In genomic region chr2:237102428-237102827, GRCh38 we compare ENCODE assay signal across 20 cellular contexts. TPM values are rescaled to one million over a fixed set of nuclear protein-coding genes. Genes with fewer than 3 reads are reported as not detected.
DNase-seq lines count a peak whose midpoint lies in the region; ATAC-seq and TF ChIP-seq lines count a peak whose summit lies in the region.
"Had no signal": no experiment of that assay in that cellular context is flagged by ENCODE, and none has a peak within 500 bp of the region (broad histone marks: within the 10 kb centered on the region; RNA-seq: fewer than 3 reads in every experiment).

No MANE protein-coding gene starts in this region.

- H3K4me2 ChIP-seq in neural progenitor cell: peak overlapping the region; percentile 69
- H3K4me2 ChIP-seq: BLaER1 had no signal

- no peaks in the 10 kb centered on the region for H4K20me1 ChIP-seq in neural progenitor cell (ENCODE audit: low read depth)
- H4K20me1 ChIP-seq: BLaER1 had no signal

- H3K4me1 ChIP-seq in right atrium auricular region (no peaks in the 10 kb centered on the region), left ventricle myocardium inferior (no peaks in the 10 kb centered on the region), neural progenitor cell (peaks cover 32% of the 10 kb centered on the region)
- H3K4me1 ChIP-seq: BE2C, BLaER1, Caco-2 had no signal

- H3K4me3 ChIP-seq in right atrium auricular region (no peak overlapping the region), left ventricle myocardium inferior (no peak overlapping the region), neural progenitor cell (no peak overlapping the region)
- H3K4me3 ChIP-seq: BLaER1 had no signal

- no peak overlapping the region for H2AFZ ChIP-seq in neural progenitor cell (replicated peaks)

- H3K27me3 ChIP-seq in right atrium auricular region: no peaks in the 10 kb centered on the region
- no peaks in the 10 kb centered on the region for H3K27me3 ChIP-seq in left ventricle myocardium inferior (ENCODE audit: low read depth)
- no peaks in the 10 kb centered on the region for H3K27me3 ChIP-seq in neural progenitor cell
- H3K27me3 ChIP-seq: BE2C, BLaER1 had no signal

- no peaks in the 10 kb centered on the region for H3K9me3 ChIP-seq in right atrium auricular region
- H3K9me3 ChIP-seq in left ventricle myocardium inferior (replicated peaks): no peaks in the 10 kb centered on the region
- no peaks in the 10 kb centered on the region for H3K9me3 ChIP-seq in neural progenitor cell (ENCODE audit: low read depth)
- H3K9me3 ChIP-seq: BE2C, BLaER1, Caco-2 had no signal

- DNase-seq in Right ventricle myocardium superior (no peak), right atrium auricular region (ENCODE audit: low spot score) (no peak), left ventricle myocardium inferior (no peak), neural progenitor cell (ENCODE audit: low spot score) (no peak), NCI-H2081 (lab: John Stamatoyannopoulos, UW) (no peak)
- DNase-seq in activated CD8-positive, alpha-beta memory T cell treated with anti-CD3 and anti-CD28 coated beads for 24 hours: no peak
- DNase-seq: 8988T; ACHN; BE2C; C1 segment of cervical spinal cord; Caco-2; Calu3; CD4-positive, alpha-beta memory T cell; CD4-positive, CD25-positive, alpha-beta regulatory T cell; CD8-positive, alpha-beta memory T cell; DMS79 treated with DMSO at 0.1 percent for 48 hours; GF-D8 had no signal

- intact Hi-C loops in Right ventricle myocardium superior (cut with DNase I): no loop called here
- intact Hi-C loops in left ventricle myocardium inferior (cut with micrococcal nuclease): no loop called here

- no peak for TF ChIP-seq CTCF in right atrium auricular region (IDR thresholded peaks at IDR 0.05)
- no peak for TF ChIP-seq CTCF in left ventricle myocardium inferior (IDR thresholded peaks at IDR 0.05; ENCODE audit: borderline replicate concordance)
- no peak for TF ChIP-seq CTCF in neural progenitor cell (IDR thresholded peaks at IDR 0.05)

- H3K9me3 Mint-ChIP-seq in neural progenitor cell: no peaks in the 10 kb centered on the region
- H3K9me3 Mint-ChIP-seq: CD14-positive monocyte; CD8-positive, alpha-beta memory T cell had no signal

- H3K4me1 Mint-ChIP-seq in neural progenitor cell: no peaks in the 10 kb centered on the region
- H3K4me1 Mint-ChIP-seq: CD14-positive monocyte; CD4-positive, alpha-beta memory T cell; CD8-positive, alpha-beta memory T cell had no signal

- H3F3A ChIP-seq in neural progenitor cell (ENCODE audit: low read depth): peaks cover 27% of the 10 kb centered on the region

- no peak overlapping the region for H3K27ac Mint-ChIP-seq in neural progenitor cell
- H3K27ac Mint-ChIP-seq: CD4-positive, alpha-beta memory T cell; CD4-positive, CD25-positive, alpha-beta regulatory T cell had no signal

- H3K36me3 ChIP-seq in right atrium auricular region (peaks cover 42% of the 10 kb centered on the region), left ventricle myocardium inferior (peaks cover 60% of the 10 kb centered on the region), neural progenitor cell (peaks cover 14% of the 10 kb centered on the region)

- no peak overlapping the region for H3K27ac ChIP-seq in right atrium auricular region
- H3K27ac ChIP-seq in left ventricle myocardium inferior (replicated peaks): peak overlapping the region; percentile 16
- H3K27ac ChIP-seq in neural progenitor cell: peak overlapping the region; percentile 97
- H3K27ac ChIP-seq: BLaER1 had no signal

- no peaks in the 10 kb centered on the region for H3K79me2 ChIP-seq in neural progenitor cell (ENCODE audit: low read depth)

- no peak overlapping the region for H3K4me3 Mint-ChIP-seq in neural progenitor cell
- H3K4me3 Mint-ChIP-seq: CD14-positive monocyte; CD4-positive, alpha-beta memory T cell; CD4-positive, CD25-positive, alpha-beta regulatory T cell; CD8-positive, alpha-beta memory T cell had no signal

- H3K9ac ChIP-seq in neural progenitor cell: no peak overlapping the region
- H3K9ac ChIP-seq: BLaER1 had no signal

- no peaks in the 10 kb centered on the region for H3K27me3 Mint-ChIP-seq in neural progenitor cell (ENCODE audit: insufficient read depth, low read depth)
- H3K27me3 Mint-ChIP-seq: CD4-positive, alpha-beta memory T cell; CD4-positive, CD25-positive, alpha-beta regulatory T cell; CD8-positive, alpha-beta memory T cell had no signal

- H3K36me3 Mint-ChIP-seq in neural progenitor cell: peaks cover 31% of the 10 kb centered on the region

- ATAC-seq in Right ventricle myocardium superior (ENCODE audit: poor library complexity): peak; percentile 82
- ATAC-seq in HG03280 (IDR thresholded peaks at IDR 0.05; ENCODE audit: unreplicated experiment): no peak

RNA-seq across cellular contexts. Expression of gene COPS8, which starts 16.7 kb away (rescaled TPM):
- total RNA-seq in Right ventricle myocardium superior: 85.8 TPM
- total RNA-seq in right atrium auricular region: 100 to 1,000 TPM; 106 to 162 TPM
- total RNA-seq in left ventricle myocardium inferior: 97.0 TPM
- total RNA-seq in neural progenitor cell (ENCODE audit: low replicate concordance): 196 and 267 TPM in 2 replicates

Comparison
In these comparisons a context has a peak if more than half of its experiments do, and no peak if none do; other contexts are left out.
1. H3K27ac ChIP-seq: peak in left ventricle myocardium inferior (single experiment) and neural progenitor cell (single experiment); none in right atrium auricular region (0 of 2).